Comparison of ENCODE assay signal across 1 cellular context in the genomic region with DNA sequence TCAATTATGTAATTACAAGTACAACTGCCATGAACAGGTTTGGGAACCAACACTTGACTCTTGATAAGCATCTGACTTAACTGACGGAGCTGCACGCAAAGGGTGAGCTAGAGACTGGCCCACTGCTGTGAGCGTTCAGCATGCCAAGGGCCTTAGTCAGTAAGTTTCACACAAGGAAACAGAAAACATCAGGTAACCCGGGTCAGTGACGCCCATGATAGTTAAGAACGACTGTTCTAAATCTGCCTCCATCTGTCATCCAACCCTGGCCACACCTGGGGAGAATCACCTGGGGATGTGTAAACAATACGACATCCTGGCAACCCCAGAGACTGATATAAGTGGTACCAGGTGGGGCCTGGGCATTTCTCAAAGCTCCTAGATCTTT.
TF ChIP-seq lines count a peak whose summit lies in the region.

No MANE protein-coding gene starts in this region.

TF ChIP-seq in HCT116, 20 proteins besides CTCF, POLR2A, EP300 and RAD21 (continued from another document):
- TF ChIP-seq, protein P1, sequence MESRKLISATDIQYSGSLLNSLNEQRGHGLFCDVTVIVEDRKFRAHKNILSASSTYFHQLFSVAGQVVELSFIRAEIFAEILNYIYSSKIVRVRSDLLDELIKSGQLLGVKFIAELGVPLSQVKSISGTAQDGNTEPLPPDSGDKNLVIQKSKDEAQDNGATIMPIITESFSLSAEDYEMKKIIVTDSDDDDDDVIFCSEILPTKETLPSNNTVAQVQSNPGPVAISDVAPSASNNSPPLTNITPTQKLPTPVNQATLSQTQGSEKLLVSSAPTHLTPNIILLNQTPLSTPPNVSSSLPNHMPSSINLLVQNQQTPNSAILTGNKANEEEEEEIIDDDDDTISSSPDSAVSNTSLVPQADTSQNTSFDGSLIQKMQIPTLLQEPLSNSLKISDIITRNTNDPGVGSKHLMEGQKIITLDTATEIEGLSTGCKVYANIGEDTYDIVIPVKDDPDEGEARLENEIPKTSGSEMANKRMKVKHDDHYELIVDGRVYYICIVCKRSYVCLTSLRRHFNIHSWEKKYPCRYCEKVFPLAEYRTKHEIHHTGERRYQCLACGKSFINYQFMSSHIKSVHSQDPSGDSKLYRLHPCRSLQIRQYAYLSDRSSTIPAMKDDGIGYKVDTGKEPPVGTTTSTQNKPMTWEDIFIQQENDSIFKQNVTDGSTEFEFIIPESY (IDR thresholded peaks at IDR 0.05; ENCODE audit: extremely low read depth, insufficient replicate concordance, low read length), result peak; percentile 38
- TF ChIP-seq SIN3A (IDR thresholded peaks at IDR 0.05; ENCODE audit: low read depth) (no peak), ZNF274 (IDR thresholded peaks at IDR 0.05; ENCODE audit: low read depth, low read length) (no peak), YY1 (IDR thresholded peaks at IDR 0.05; ENCODE audit: extremely low read depth, insufficient replicate concordance, low read depth, low read length) (no peak), CEBPB (IDR thresholded peaks at IDR 0.05; ENCODE audit: low read depth) (no peak), POLR2AphosphoS5 (IDR thresholded peaks at IDR 0.05; ENCODE audit: low read depth, low read length) (peak; percentile 26; the same call in 1 of the 2 replicates), SP1 (IDR thresholded peaks at IDR 0.05; ENCODE audit: low read depth) (peak; percentile 77), JUND (IDR thresholded peaks at IDR 0.05) (peak; percentile 87), CBX3 (IDR thresholded peaks at IDR 0.05; ENCODE audit: low read depth) (no peak; the same call in 1 of the 2 replicates), TCF7L2 (IDR thresholded peaks at IDR 0.05; ENCODE audit: borderline replicate concordance, extremely low read depth, insufficient read depth, insufficient read length) (no peak), EZH2phosphoT487 (IDR thresholded peaks at IDR 0.05; ENCODE audit: borderline replicate concordance) (no peak), EGR1 (IDR thresholded peaks at IDR 0.05; ENCODE audit: low read depth) (no peak), ZFX (IDR thresholded peaks at IDR 0.05) (no peak), EZH2 (IDR thresholded peaks at IDR 0.05) (no peak), SRF (IDR thresholded peaks at IDR 0.05; ENCODE audit: low read depth) (no peak), ELF1 (IDR thresholded peaks at IDR 0.05; ENCODE audit: borderline replicate concordance, low read depth) (no peak)
- TF ChIP-seq, protein P2, sequence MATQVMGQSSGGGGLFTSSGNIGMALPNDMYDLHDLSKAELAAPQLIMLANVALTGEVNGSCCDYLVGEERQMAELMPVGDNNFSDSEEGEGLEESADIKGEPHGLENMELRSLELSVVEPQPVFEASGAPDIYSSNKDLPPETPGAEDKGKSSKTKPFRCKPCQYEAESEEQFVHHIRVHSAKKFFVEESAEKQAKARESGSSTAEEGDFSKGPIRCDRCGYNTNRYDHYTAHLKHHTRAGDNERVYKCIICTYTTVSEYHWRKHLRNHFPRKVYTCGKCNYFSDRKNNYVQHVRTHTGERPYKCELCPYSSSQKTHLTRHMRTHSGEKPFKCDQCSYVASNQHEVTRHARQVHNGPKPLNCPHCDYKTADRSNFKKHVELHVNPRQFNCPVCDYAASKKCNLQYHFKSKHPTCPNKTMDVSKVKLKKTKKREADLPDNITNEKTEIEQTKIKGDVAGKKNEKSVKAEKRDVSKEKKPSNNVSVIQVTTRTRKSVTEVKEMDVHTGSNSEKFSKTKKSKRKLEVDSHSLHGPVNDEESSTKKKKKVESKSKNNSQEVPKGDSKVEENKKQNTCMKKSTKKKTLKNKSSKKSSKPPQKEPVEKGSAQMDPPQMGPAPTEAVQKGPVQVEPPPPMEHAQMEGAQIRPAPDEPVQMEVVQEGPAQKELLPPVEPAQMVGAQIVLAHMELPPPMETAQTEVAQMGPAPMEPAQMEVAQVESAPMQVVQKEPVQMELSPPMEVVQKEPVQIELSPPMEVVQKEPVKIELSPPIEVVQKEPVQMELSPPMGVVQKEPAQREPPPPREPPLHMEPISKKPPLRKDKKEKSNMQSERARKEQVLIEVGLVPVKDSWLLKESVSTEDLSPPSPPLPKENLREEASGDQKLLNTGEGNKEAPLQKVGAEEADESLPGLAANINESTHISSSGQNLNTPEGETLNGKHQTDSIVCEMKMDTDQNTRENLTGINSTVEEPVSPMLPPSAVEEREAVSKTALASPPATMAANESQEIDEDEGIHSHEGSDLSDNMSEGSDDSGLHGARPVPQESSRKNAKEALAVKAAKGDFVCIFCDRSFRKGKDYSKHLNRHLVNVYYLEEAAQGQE (IDR thresholded peaks at IDR 0.05; ENCODE audit: low read depth), result no peak
- TF ChIP-seq, protein P3, sequence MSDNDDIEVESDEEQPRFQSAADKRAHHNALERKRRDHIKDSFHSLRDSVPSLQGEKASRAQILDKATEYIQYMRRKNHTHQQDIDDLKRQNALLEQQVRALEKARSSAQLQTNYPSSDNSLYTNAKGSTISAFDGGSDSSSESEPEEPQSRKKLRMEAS (IDR thresholded peaks at IDR 0.05), result peak; percentile 45; the same call in 1 of the 2 replicates
- TF ChIP-seq, protein P4, sequence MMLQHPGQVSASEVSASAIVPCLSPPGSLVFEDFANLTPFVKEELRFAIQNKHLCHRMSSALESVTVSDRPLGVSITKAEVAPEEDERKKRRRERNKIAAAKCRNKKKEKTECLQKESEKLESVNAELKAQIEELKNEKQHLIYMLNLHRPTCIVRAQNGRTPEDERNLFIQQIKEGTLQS (IDR thresholded peaks at IDR 0.05), result no peak
